ENCODE assay signal across 15 cellular contexts in the genomic region with DNA sequence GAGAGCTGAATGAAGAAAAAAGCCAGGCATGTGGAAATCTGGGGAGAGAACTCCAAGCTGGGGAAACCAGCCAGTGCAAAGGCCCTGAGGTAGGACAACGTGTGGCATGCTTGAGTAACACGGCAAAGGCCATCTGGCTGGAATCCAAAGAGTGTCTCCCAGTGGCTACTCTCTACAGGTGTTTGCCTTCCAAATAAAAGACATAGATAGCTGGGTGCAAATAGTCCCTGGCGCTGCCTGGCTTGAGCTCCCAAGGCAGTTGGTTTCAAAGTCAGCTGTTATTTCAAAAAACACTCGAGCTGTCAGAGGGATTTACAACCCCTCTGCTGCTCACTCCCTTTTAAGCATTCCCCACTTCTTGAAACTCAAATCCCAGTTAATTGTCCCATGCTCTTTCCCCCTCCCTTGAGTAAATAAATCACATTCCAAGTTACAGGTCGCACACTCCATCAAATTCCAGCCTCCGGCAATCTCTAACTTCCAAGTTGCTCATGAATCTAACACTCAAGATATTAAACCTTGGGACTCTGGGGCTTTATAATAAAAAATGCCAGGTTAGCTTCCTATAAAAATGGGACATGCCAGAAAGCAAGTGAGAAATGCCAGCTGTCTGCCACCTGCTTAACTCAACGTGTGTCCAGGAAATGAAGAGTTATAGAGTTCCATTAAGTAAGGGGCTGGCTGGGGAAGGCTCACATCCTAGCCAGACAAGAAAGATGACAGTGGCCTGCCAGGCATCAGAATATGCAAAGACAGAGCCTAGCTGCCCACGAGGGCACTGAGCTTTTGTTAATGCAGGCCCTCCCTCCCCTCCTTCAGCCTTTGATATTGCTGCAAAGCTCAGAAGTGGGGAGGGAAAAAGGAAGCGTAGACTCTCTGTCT.
A peak's percentile ranks its signal among the peaks of the same experiment; 100 is the strongest.
DNase-seq lines count a peak whose midpoint lies in the region; ATAC-seq, FAIRE-seq and TF ChIP-seq lines count a peak whose summit lies in the region.
"Had no signal": no experiment of that assay in that cellular context is flagged by ENCODE, and none has a peak within 500 bp of the region (broad histone marks: within the 10 kb centered on the region; RNA-seq: fewer than 3 reads in every experiment).

No MANE protein-coding gene starts in this region.

- DNase-seq in DMS153 (lab: John Stamatoyannopoulos, UW) (peak; percentile 72), NCI-H128 (lab: John Stamatoyannopoulos, UW; ENCODE audit: unreplicated experiment) (peak; percentile 42), NCI-H82 (lab: John Stamatoyannopoulos, UW) (peak; percentile 78), right lobe of liver (peak; percentile 63 to 92 (median 83)), kidney (no peak), GM19239 (ENCODE audit: insufficient read length, low spot score) (no peak)
- DNase-seq in CD4-positive, alpha-beta memory T cell = no peak
- DNase-seq: activated T-cell treated with anti-CD3 and anti-CD28 coated beads for 4 hours, amniotic stem cell, dermis blood vessel endothelial cell, GF-D8, IMR-90, psoas muscle had no signal

- H3K4me1 ChIP-seq in right lobe of liver = peaks cover 0 to 36% (median 14%) of the 10 kb centered on the region in 4 donors
- H3K4me1 ChIP-seq in CD4-positive, alpha-beta memory T cell (ENCODE audit: insufficient read depth, low read length) = no peaks in the 10 kb centered on the region
- H3K4me1 ChIP-seq in kidney (ENCODE audit: control insufficient read depth in 1 of 2, insufficient read depth in 1 of 2, low read depth in 1 of 2, low read length in 2 of 2) = no peaks in the 10 kb centered on the region
- H3K4me1 ChIP-seq: SJSA1 had no signal

- H3K27ac Mint-ChIP-seq in CD4-positive, alpha-beta memory T cell = peak overlapping the region in 1 of 7 donors; percentile 44

- no peak overlapping the region for H3K4me3 Mint-ChIP-seq in CD4-positive, alpha-beta memory T cell

- no peaks in the 10 kb centered on the region for H3K36me3 Mint-ChIP-seq in CD4-positive, alpha-beta memory T cell

- peaks cover 0 to 6% (median under 1%) of the 10 kb centered on the region in 8 donors for H3K9me3 Mint-ChIP-seq in CD4-positive, alpha-beta memory T cell

- TF ChIP-seq CTCF in right lobe of liver (IDR thresholded peaks at IDR 0.05) (no peak), kidney (IDR thresholded peaks at IDR 0.05; ENCODE audit: borderline replicate concordance, extremely low read depth, insufficient read depth) (no peak)

- no peaks in the 10 kb centered on the region for H3K9me3 ChIP-seq in right lobe of liver
- no peaks in the 10 kb centered on the region for H3K9me3 ChIP-seq in CD4-positive, alpha-beta memory T cell (ENCODE audit: control insufficient read depth in 1 of 2, low read length in 2 of 2)
- H3K9me3 ChIP-seq in kidney (ENCODE audit: control insufficient read depth in 1 of 2, low read length in 2 of 2) = no peaks in the 10 kb centered on the region
- H3K9me3 ChIP-seq: psoas muscle, SJSA1 had no signal

- FAIRE-seq in kidney (lab: Jason Lieb, UNC) (no peak), GM19239 (lab: Jason Lieb, UNC) (no peak)

- CTCF ChIA-PET in CD4-positive, alpha-beta memory T cell (lab: Charles Lee; ENCODE audit: partially characterized antibody) = no interaction called here

- H3K27me3 ChIP-seq in right lobe of liver = no peaks in the 10 kb centered on the region
- H3K27me3 ChIP-seq in CD4-positive, alpha-beta memory T cell (ENCODE audit: insufficient read depth, low read length) = no peaks in the 10 kb centered on the region
- H3K27me3 ChIP-seq: SJSA1 had no signal

- POLR2A ChIA-PET in CD4-positive, alpha-beta memory T cell (lab: Charles Lee; ENCODE audit: partially characterized antibody) = no interaction called here

- intact Hi-C loops in right lobe of liver (cut with DNase I) (no loop called here), kidney (cut with DNase I) (no loop called here)
- intact Hi-C loops in CD4-positive, alpha-beta memory T cell (cut with micrococcal nuclease) = no loop called here

- H3K27me3 Mint-ChIP-seq in CD4-positive, alpha-beta memory T cell = peaks cover 0 to 1% of the 10 kb centered on the region in 2 donors

- H3K4me1 Mint-ChIP-seq in CD4-positive, alpha-beta memory T cell = no peaks in the 10 kb centered on the region

- H3K27ac ChIP-seq in right lobe of liver (peak overlapping the region in 1 of 3 donors; percentile 14), kidney (ENCODE audit: low read depth in 2 of 2, low read length in 2 of 2) (no peak overlapping the region)
- no peak overlapping the region for H3K27ac ChIP-seq in CD4-positive, alpha-beta memory T cell (ENCODE audit: low read depth, low read length)
- H3K27ac ChIP-seq: psoas muscle, SJSA1 had no signal

- H3K36me3 ChIP-seq in right lobe of liver = no peaks in the 10 kb centered on the region
- H3K36me3 ChIP-seq in CD4-positive, alpha-beta memory T cell (ENCODE audit: insufficient read depth, low read length) = no peaks in the 10 kb centered on the region
- no peaks in the 10 kb centered on the region for H3K36me3 ChIP-seq in kidney (ENCODE audit: control insufficient read depth in 1 of 2, insufficient read depth in 2 of 2, low read length in 2 of 2)
- H3K36me3 ChIP-seq: SJSA1 had no signal

- TF ChIP-seq POLR2A in right lobe of liver (IDR thresholded peaks at IDR 0.05) = no peak

- no peak overlapping the region for H3K4me3 ChIP-seq in right lobe of liver
- H3K4me3 ChIP-seq in CD4-positive, alpha-beta memory T cell (ENCODE audit: low read length in 2 of 2) = no peak overlapping the region
- H3K4me3 ChIP-seq in kidney (ENCODE audit: low read length in 2 of 2) = no peak overlapping the region
- H3K4me3 ChIP-seq: psoas muscle, SJSA1 had no signal

- ATAC-seq in right lobe of liver (peak; percentile 84 to 93 (median 89)), GM18868 (IDR thresholded peaks at IDR 0.05; ENCODE audit: unreplicated experiment) (no peak)

- H3K9ac ChIP-seq in kidney (ENCODE audit: low read length in 2 of 2) = no peak overlapping the region

- 11% methylated on average over 8 of the region's 9 CpGs for WGBS in right lobe of liver (ENCODE audit: insufficient coverage, low coverage, low lambda C conversion rate, missing lambda C conversion rate)

Comparison
In these comparisons a context has a peak if more than half of its experiments do, and no peak if none do; other contexts are left out.
1. DNase-seq: peak in DMS153 (single experiment), NCI-H128 (single experiment), NCI-H82 (single experiment) and right lobe of liver (3 of 3); none in CD4-positive, alpha-beta memory T cell (0 of 5), kidney (single experiment) and GM19239 (single experiment).